ENCODE assay signal across 20 cellular contexts in the genomic region with DNA sequence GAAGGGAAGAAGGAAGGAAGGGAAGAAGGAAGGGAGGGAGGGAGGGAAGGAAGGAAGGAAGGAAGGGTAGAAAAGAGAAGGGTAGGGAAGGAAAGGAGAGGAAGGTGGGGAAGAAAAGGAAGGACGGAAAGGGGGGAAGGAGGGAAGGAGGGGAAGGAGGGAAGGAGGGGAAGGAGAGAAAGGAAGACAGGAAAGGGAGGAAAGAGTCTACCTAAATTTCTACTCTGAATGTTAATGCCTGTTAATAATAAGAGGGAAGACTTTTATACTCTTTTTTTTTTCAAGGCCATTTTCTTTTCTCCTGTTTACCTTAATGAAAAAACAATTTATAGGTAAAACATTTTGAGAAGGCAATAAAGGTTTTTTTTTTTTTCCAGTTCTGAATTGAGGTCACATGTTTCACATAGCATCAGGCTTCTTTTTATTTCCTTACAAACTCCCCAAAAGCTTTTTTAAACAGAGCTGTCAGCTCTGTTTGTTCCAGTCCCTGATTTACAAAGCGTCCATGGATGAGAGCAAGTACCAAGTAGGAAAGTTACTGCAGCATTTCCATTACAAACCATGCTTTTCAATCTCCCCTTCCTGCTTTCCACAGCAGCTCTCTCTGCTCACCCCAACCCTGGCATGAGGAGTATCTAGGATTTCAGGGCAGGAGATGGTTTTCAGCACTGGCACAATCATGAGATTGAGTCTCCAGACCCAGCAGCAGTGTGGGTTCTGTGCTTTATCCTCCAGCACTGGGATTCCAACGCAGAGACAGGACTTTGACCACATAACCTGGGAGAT.
"Had no signal": no experiment of that assay in that cellular context is flagged by ENCODE, and none has a peak within 500 bp of the region (broad histone marks: within the 10 kb centered on the region; RNA-seq: fewer than 3 reads in every experiment).

No MANE protein-coding gene starts in this region.

- H3K36me3 Mint-ChIP-seq: stimulated activated memory B cell treated with anti-CD40 and anti-IgM and Interleukin-4, amounts not matched to agents 10 μg/mL and 1 μg/mL and 100 μg/mL, for 72 hours had no signal

- H3K4me2 ChIP-seq: neural progenitor cell, smooth muscle cell had no signal

- H3K27ac Mint-ChIP-seq: activated CD4-positive, alpha-beta memory T cell treated with anti-CD3 and anti-CD28 coated beads for 36 hours; activated naive CD4-positive, alpha-beta T cell treated with anti-CD3 and anti-CD28 coated beads, Interleukin-2, amount 10 ng/mL, durations not matched to agents 7 days and 5 days; immature natural killer cell; neural progenitor cell; stimulated activated memory B cell treated with anti-CD40 and anti-IgM and Interleukin-4, amounts not matched to agents 10 μg/mL and 1 μg/mL and 100 μg/mL, for 72 hours had no signal

- H3K9ac ChIP-seq: neural progenitor cell had no signal

- H2AFZ ChIP-seq: neural progenitor cell had no signal

- H3K27me3 Mint-ChIP-seq: activated CD4-positive, alpha-beta memory T cell treated with anti-CD3 and anti-CD28 coated beads for 36 hours; activated naive CD4-positive, alpha-beta T cell treated with anti-CD3 and anti-CD28 coated beads, Interleukin-2, amount 10 ng/mL, durations not matched to agents 7 days and 5 days; naive thymus-derived CD4-positive, alpha-beta T cell had no signal

- H3K27me3 ChIP-seq: foreskin keratinocyte, neural progenitor cell, sigmoid colon, transverse colon, vagina had no signal

- H3K4me3 Mint-ChIP-seq: activated CD4-positive, alpha-beta memory T cell treated with anti-CD3 and anti-CD28 coated beads for 36 hours; activated naive CD4-positive, alpha-beta T cell treated with anti-CD3 and anti-CD28 coated beads, Interleukin-2, amount 10 ng/mL, durations not matched to agents 7 days and 5 days; immature natural killer cell; naive thymus-derived CD4-positive, alpha-beta T cell; neural progenitor cell; stimulated activated memory B cell treated with anti-CD40 and anti-IgM and Interleukin-4, amounts not matched to agents 10 μg/mL and 1 μg/mL and 100 μg/mL, for 72 hours had no signal

- H3K9me3 Mint-ChIP-seq: activated CD4-positive, alpha-beta memory T cell treated with anti-CD3 and anti-CD28 coated beads for 36 hours; immature natural killer cell had no signal

- H3K9me3 ChIP-seq: sigmoid colon, transverse colon, vagina had no signal

- ATAC-seq: left lobe of liver; naive thymus-derived CD4-positive, alpha-beta T cell; stimulated activated memory B cell treated with anti-CD40 and anti-IgM and Interleukin-4, amounts not matched to agents 10 μg/mL and 1 μg/mL and 100 μg/mL, for 72 hours had no signal

- H3K4me1 Mint-ChIP-seq: neural progenitor cell; stimulated activated memory B cell treated with anti-CD40 and anti-IgM and Interleukin-4, amounts not matched to agents 10 μg/mL and 1 μg/mL and 100 μg/mL, for 72 hours had no signal

- H3K36me3 ChIP-seq: neural progenitor cell, sigmoid colon, transverse colon, vagina had no signal

- H3K4me3 ChIP-seq: lung, neural progenitor cell, sigmoid colon, smooth muscle cell, transverse colon, vagina had no signal

- DNase-seq: activated CD4-positive, alpha-beta memory T cell treated with anti-CD3 and anti-CD28 coated beads for 36 hours; activated CD4-positive, alpha-beta T cell treated with anti-CD3 and anti-CD28 coated beads for 48 hours; activated effector memory CD4-positive, alpha-beta T cell treated with anti-CD3 and anti-CD28 coated beads, Interleukin-2, amount 50 U/mL, for 16 hours; activated naive CD4-positive, alpha-beta T cell treated with anti-CD3 and anti-CD28 coated beads, Interleukin-2, amount 10 ng/mL, durations not matched to agents 7 days and 5 days; amygdala; dermis blood vessel endothelial cell; effector CD8-positive, alpha-beta T cell; foreskin keratinocyte; immature natural killer cell; naive thymus-derived CD4-positive, alpha-beta T cell; sigmoid colon; stimulated activated CD4-positive, alpha-beta T cell treated with anti-CD3 and anti-CD28 coated beads, Interleukin-15, amount 100 ng/mL, for 24 hours; T1000; transverse colon had no signal

- H3K4me1 ChIP-seq: neural progenitor cell had no signal

- H3K27ac ChIP-seq: foreskin keratinocyte, neural progenitor cell, transverse colon, vagina had no signal
